In the genomic region with DNA sequence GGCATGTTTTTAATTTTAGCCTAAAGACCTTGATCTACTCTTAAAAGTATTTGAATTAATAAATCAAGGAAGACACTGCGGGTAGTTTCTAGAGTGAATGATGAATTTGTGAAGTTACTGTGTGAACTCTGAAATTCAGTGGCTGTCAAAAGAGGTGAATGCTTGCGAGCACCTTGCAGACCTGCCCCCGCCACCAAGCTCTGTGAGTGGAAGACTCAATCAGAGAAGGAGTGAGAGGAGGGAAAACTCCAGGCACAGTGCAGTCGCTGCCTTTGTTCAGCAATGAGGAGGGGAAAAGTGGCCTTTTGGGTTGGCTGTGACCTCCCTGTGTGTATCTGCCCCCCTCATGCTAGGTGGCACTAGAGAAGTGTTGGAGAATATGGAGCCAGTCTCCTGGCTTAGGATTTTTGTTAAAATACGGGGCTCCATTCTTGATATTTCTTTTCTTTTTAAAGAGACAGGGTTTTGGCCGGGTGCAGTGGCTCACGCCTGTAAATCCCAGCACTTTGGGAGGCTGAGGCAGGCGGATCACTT, we compare ENCODE assay signal across 15 cellular contexts. TPM values are rescaled to one million over a fixed set of nuclear protein-coding genes. Genes with fewer than 3 reads are reported as not detected.
DNase-seq lines count a peak whose midpoint lies in the region; ATAC-seq, FAIRE-seq and TF ChIP-seq lines count a peak whose summit lies in the region.
"Had no signal": no experiment of that assay in that cellular context is flagged by ENCODE, and none has a peak within 500 bp of the region (broad histone marks: within the 10 kb centered on the region; RNA-seq: fewer than 3 reads in every experiment).

No MANE protein-coding gene starts in this region.

- H4K20me1 ChIP-seq in H1 (replicated peaks in 1 of 2; ENCODE audit: control insufficient read depth in 1 of 2, insufficient read depth in 2 of 2, low read length in 2 of 2), result peaks cover 4 to 11% of the 10 kb centered on the region in 2 experiments

- no peaks in the 10 kb centered on the region for H3K36me3 Mint-ChIP-seq in CD4-positive, alpha-beta T cell (ENCODE audit: low read depth)

- no peak for DNase-seq in CD4-positive, alpha-beta T cell
- no peak for DNase-seq in H1 (ENCODE audit: low read depth in 1 of 2, low spot score in 2 of 2)
- no peak for DNase-seq in trophoblast cell
- no peak for DNase-seq in cortex of kidney (lab: John Stamatoyannopoulos, UW)
- no peak for DNase-seq in GM12891 (ENCODE audit: insufficient read length, low spot score)
- no peak for DNase-seq in NCI-H1694 (lab: John Stamatoyannopoulos, UW)
- no peak for DNase-seq in HK-2 (ENCODE audit: unreplicated experiment)
- DNase-seq: activated naive CD4-positive, alpha-beta T cell; DMS79; NCI-H524; SK-N-SH; WERI-Rb-1 had no signal

- H3K9ac ChIP-seq in H1 (replicated peaks in 1 of 4; ENCODE audit: extremely low read depth in 1 of 4, low read depth in 3 of 4, low read length in 3 of 4), result peak overlapping the region in 1 of 4 experiments; percentile 25; a peak in 1 of 7 replicates
- no peak overlapping the region for H3K9ac ChIP-seq in trophoblast cell (ENCODE audit: low read length)
- H3K9ac ChIP-seq: SK-N-SH had no signal

- WGBS in H1 (ENCODE audit: extremely low coverage in 1 of 2, insufficient coverage in 1 of 2, insufficient read length in 1 of 2, insufficient replicate concordance in 2 of 2, low coverage in 1 of 2, low lambda C conversion rate in 2 of 2, missing lambda C conversion rate in 1 of 2), 2 experiments, result 83% methylated on average over 8 of the region's 8 CpGs; no CpG with 5 or more reads in 1 of the 2 experiments
- WGBS in trophoblast cell (ENCODE audit: extremely low coverage, insufficient coverage, insufficient read length), result no CpG with 5 or more reads among the region's 8 CpGs

- H3K18ac ChIP-seq in H1 (ENCODE audit: extremely low read depth, low read length) (no peak overlapping the region), trophoblast cell (ENCODE audit: low read length) (peak overlapping the region; percentile 61)

- peak overlapping the region; percentile 1 for H3K27ac ChIP-seq in CD4-positive, alpha-beta T cell (ENCODE audit: low read depth, low read length)
- peak overlapping the region; percentile 96 for H3K27ac ChIP-seq in KOPT-K1 (ENCODE audit: low read depth, low read length, poor library complexity, severe bottlenecking)
- H3K27ac ChIP-seq in H1 (ENCODE audit: low read depth, low read length), result no peak overlapping the region
- H3K27ac ChIP-seq in trophoblast cell (ENCODE audit: low read depth, low read length), result no peak overlapping the region
- H3K27ac ChIP-seq: coronary artery, WERI-Rb-1 had no signal

- H3K23ac ChIP-seq in H1 (ENCODE audit: insufficient read length) (no peak overlapping the region), trophoblast cell (ENCODE audit: low read length) (no peak overlapping the region)

- no peak for TF ChIP-seq EP300 in H1 (IDR thresholded peaks at IDR 0.05; ENCODE audit: borderline replicate concordance in 1 of 2, low read depth in 2 of 2, low read length in 2 of 2)

- no peak for TF ChIP-seq CTCF in CD4-positive, alpha-beta T cell (IDR thresholded peaks at IDR 0.05)
- TF ChIP-seq CTCF in H1 (IDR thresholded peaks at IDR 0.05; ENCODE audit: control extremely low read depth in 1 of 3, insufficient read depth in 1 of 3, low read depth in 1 of 3, low read length in 3 of 3), result no peak

- no peak overlapping the region for H3K4me2 ChIP-seq in H1 (ENCODE audit: insufficient read depth in 1 of 2, low read depth in 2 of 2, low read length in 2 of 2)
- no peak overlapping the region for H3K4me2 ChIP-seq in trophoblast cell (ENCODE audit: low read length)
- H3K4me2 ChIP-seq: SK-N-SH had no signal

- H2BK5ac ChIP-seq in H1 (ENCODE audit: low read depth, low read length) (0 out of 2 replicates have a peak overlapping the region, but pooled peaks have one; percentile 31), trophoblast cell (ENCODE audit: low read depth, low read length, poor library complexity) (no peak overlapping the region)

- H4K5ac ChIP-seq in H1 (ENCODE audit: insufficient read length, low read depth, low read length), result no peak overlapping the region

- H2AFZ ChIP-seq in H1 (ENCODE audit: low read length), result no peak overlapping the region
- no peak overlapping the region for H2AFZ ChIP-seq in trophoblast cell (ENCODE audit: insufficient read depth, low read length, poor library complexity)

- H3K4me1 ChIP-seq in H1 (replicated peaks in 1 of 4; ENCODE audit: control insufficient read depth in 3 of 4, insufficient read depth in 4 of 4, low read length in 3 of 4) (peaks cover 6 to 16% (median 8%) of the 10 kb centered on the region in 4 experiments; a peak in 6 of 7 replicates), trophoblast cell (ENCODE audit: control insufficient read depth in 1 of 2, insufficient read depth in 2 of 2, low read length in 2 of 2) (peaks cover 21 to 26% of the 10 kb centered on the region in 2 experiments)

- H2BK20ac ChIP-seq in H1 (ENCODE audit: low read length), result no peak overlapping the region

- H3K9me3 Mint-ChIP-seq in CD4-positive, alpha-beta T cell, result no peaks in the 10 kb centered on the region

- H3K23me2 ChIP-seq in H1 (ENCODE audit: low read depth, low read length), result no peaks in the 10 kb centered on the region

- H3K79me2 ChIP-seq in H1 (ENCODE audit: control insufficient read depth in 1 of 2, insufficient read depth in 2 of 2, low read length in 2 of 2), result peaks cover 1 to 89% of the 10 kb centered on the region in 2 experiments; a peak in 3 of 4 replicates
- peaks cover 13% of the 10 kb centered on the region for H3K79me2 ChIP-seq in trophoblast cell (ENCODE audit: control insufficient read depth, insufficient read depth, low read length, poor library complexity)

- H3K4ac ChIP-seq in H1 (replicated peaks; ENCODE audit: insufficient read length, low read depth, low read length) (no peak overlapping the region), trophoblast cell (ENCODE audit: low read depth, low read length) (peak overlapping the region; percentile 93)

- POLR2A ChIA-PET in CD4-positive, alpha-beta T cell (lab: Charles Lee), result interaction anchor here (1.1 to 4.3 kb wide), 6 partner anchors 9 to 65 kb away, joined by 3 to 26 read pairs (median 4); a partner anchor contains a TSS
- POLR2A ChIA-PET in H1 (lab: Charles Lee; ENCODE audit: partially characterized antibody), result interaction anchor here (0.7 to 2.0 kb wide), 4 partner anchors 9 to 56 kb away, joined by 3 to 9 read pairs (median 3); no protein-coding TSS in a partner anchor

- H3K4me3 Mint-ChIP-seq in CD4-positive, alpha-beta T cell, result peak overlapping the region; percentile 42

- H3K4me1 Mint-ChIP-seq in CD4-positive, alpha-beta T cell (ENCODE audit: low read depth), result peaks cover 76% of the 10 kb centered on the region

- H2AK5ac ChIP-seq in H1 (ENCODE audit: low read depth, low read length) (no peak overlapping the region), trophoblast cell (ENCODE audit: low read length) (peak overlapping the region; percentile 68)

- no peak overlapping the region for H3K56ac ChIP-seq in H1 (replicated peaks; ENCODE audit: insufficient read length, low read depth, low read length)

- FAIRE-seq in H1 (lab: Jason Lieb, UNC), result no peak
- FAIRE-seq in GM12891 (lab: Jason Lieb, UNC), result no peak

- no peak overlapping the region for H4K91ac ChIP-seq in H1 (replicated peaks; ENCODE audit: insufficient read length, low read length)
- H4K91ac ChIP-seq in trophoblast cell (ENCODE audit: low read depth, low read length), result peak overlapping the region; percentile 28

- H3K27ac Mint-ChIP-seq in CD4-positive, alpha-beta T cell, result peak overlapping the region; percentile 90

- H4K8ac ChIP-seq in H1 (ENCODE audit: extremely low read depth, insufficient read depth, low read length) (no peak overlapping the region), trophoblast cell (ENCODE audit: low read depth, low read length) (peak overlapping the region; percentile 62)

- H3K9me3 ChIP-seq in CD4-positive, alpha-beta T cell (ENCODE audit: control insufficient read depth, low read length), result no peaks in the 10 kb centered on the region
- H3K9me3 ChIP-seq in KOPT-K1 (ENCODE audit: insufficient read depth, low read length, poor library complexity, severe bottlenecking), result no peaks in the 10 kb centered on the region
- no peaks in the 10 kb centered on the region for H3K9me3 ChIP-seq in H1 (ENCODE audit: insufficient read depth in 2 of 2, low read depth in 1 of 2, low read length in 1 of 2)
- no peaks in the 10 kb centered on the region for H3K9me3 ChIP-seq in trophoblast cell (ENCODE audit: insufficient read depth, low read depth, low read length)
- H3K9me3 ChIP-seq: SK-N-SH had no signal

- peaks cover 9% of the 10 kb centered on the region for H3K79me1 ChIP-seq in H1 (ENCODE audit: low read depth, low read length)
- peaks cover 14% of the 10 kb centered on the region for H3K79me1 ChIP-seq in trophoblast cell (ENCODE audit: low read length)

- H4K12ac ChIP-seq in trophoblast cell (ENCODE audit: low read depth, low read length), result no peak overlapping the region

- H3K36me3 ChIP-seq in KOPT-K1 (ENCODE audit: insufficient read depth, low read length) (no peaks in the 10 kb centered on the region), H1 (ENCODE audit: control insufficient read depth in 2 of 4, insufficient read depth in 4 of 4, low read length in 3 of 4) (no peaks in the 10 kb centered on the region), trophoblast cell (ENCODE audit: control insufficient read depth in 1 of 2, insufficient read depth in 2 of 2, low read length in 2 of 2) (no peaks in the 10 kb centered on the region)
- H3K36me3 ChIP-seq: WERI-Rb-1 had no signal

- H3K14ac ChIP-seq in H1 (ENCODE audit: insufficient read length) (no peak overlapping the region), trophoblast cell (ENCODE audit: low read length) (peak overlapping the region; percentile 57)

- no peaks in the 10 kb centered on the region for H3K27me3 ChIP-seq in CD4-positive, alpha-beta T cell (ENCODE audit: control insufficient read depth, insufficient read depth, low read length)
- no peaks in the 10 kb centered on the region for H3K27me3 ChIP-seq in H1 (replicated peaks in 1 of 4; ENCODE audit: control insufficient read depth in 3 of 4, extremely low read depth in 1 of 4, insufficient read depth in 3 of 4, low read length in 3 of 4)
- H3K27me3 ChIP-seq in trophoblast cell (ENCODE audit: insufficient read depth, low read length), result no peaks in the 10 kb centered on the region

- H2BK12ac ChIP-seq in H1 (ENCODE audit: low read depth, low read length), result no peak overlapping the region
- H2BK12ac ChIP-seq in trophoblast cell (ENCODE audit: low read length), result peak overlapping the region; percentile 54

- no peak for TF ChIP-seq RAD21 in H1 (IDR thresholded peaks at IDR 0.05 in 1 of 2, conservative IDR thresholded peaks at IDR 0.05 in 1 of 2; ENCODE audit: low read depth in 2 of 2, low read length in 2 of 2)

- no peaks in the 10 kb centered on the region for H3K27me3 Mint-ChIP-seq in CD4-positive, alpha-beta T cell

- TF ChIP-seq POLR2A in H1 (IDR thresholded peaks at IDR 0.05; ENCODE audit: control extremely low read depth in 1 of 2, low read depth in 2 of 2, low read length in 2 of 2) (no peak), GM12891 (IDR thresholded peaks at IDR 0.05; ENCODE audit: low read depth, low read length) (no peak)

- H2BK120ac ChIP-seq in H1 (replicated peaks; ENCODE audit: low read depth, low read length), result no peak overlapping the region
- H2BK120ac ChIP-seq in trophoblast cell (ENCODE audit: insufficient read depth, low read length, poor library complexity), result peak overlapping the region; percentile 68

- ATAC-seq in CD4-positive, alpha-beta T cell (ENCODE audit: poor library complexity), result no peak

- CTCF ChIA-PET in CD4-positive, alpha-beta T cell (lab: Charles Lee), result interaction anchor here (0.7 to 2.7 kb wide), 5 partner anchors 12 to 201 kb away, joined by 3 to 10 read pairs (median 3); no protein-coding TSS in a partner anchor
- CTCF ChIA-PET in H1 (lab: Charles Lee; ENCODE audit: partially characterized antibody), result interaction anchor here (0.7 to 4.5 kb wide), 17 partner anchors 9 to 130 kb away, joined by 3 to 25 read pairs (median 6); no protein-coding TSS in a partner anchor

- intact Hi-C loops in CD4-positive, alpha-beta T cell (cut with DNase I, micrococcal nuclease), result no loop called here

- H2BK15ac ChIP-seq in H1 (ENCODE audit: low read length), result 0 out of 2 replicates have a peak overlapping the region, but pooled peaks have one; percentile 5

- no peak overlapping the region for H3K4me3 ChIP-seq in H1 (ENCODE audit: extremely low read depth in 1 of 4, insufficient read depth in 2 of 4, low read depth in 3 of 4, low read length in 4 of 4)
- no peak overlapping the region for H3K4me3 ChIP-seq in trophoblast cell (ENCODE audit: low read depth, low read length)
- H3K4me3 ChIP-seq: coronary artery had no signal

RNA-seq across cellular contexts. Expression of a gene that starts 53.0 kb away (rescaled TPM):
- not detected for total RNA-seq in CD4-positive, alpha-beta T cell
- total RNA-seq in H1 (2021; fragmentation: NEBNext Ultra II Directional; extraction: Animal tissue kit (Norgen Biotek cat#: 25700)), result 14.7 and 14.9 TPM in 2 replicates
- 18.2 and 43.1 TPM in 2 replicates for polyA plus RNA-seq in H1 (2011; rRNA removed)
- 35.2 TPM for polyA plus RNA-seq in H1 (2011; cell fraction: cytosol; rRNA removed)
- 71.5 TPM for polyA plus RNA-seq in H1 (2011; cell fraction: nucleus; rRNA removed)
- polyA plus RNA-seq in H1 (2012, experiment 1 of 2), result 7.7 to 14.3 TPM (median 11.1 TPM) in 4 replicates
- 8.7 TPM for polyA plus RNA-seq in H1 (2012, experiment 2 of 2)
- 1.8 TPM for polyA plus RNA-seq in H1 (2013, experiment 1 of 2)
- polyA plus RNA-seq in H1 (2013, experiment 2 of 2), result 1.2 TPM
- polyA minus RNA-seq in H1 (2011; rRNA and poly(A)+ RNA removed), result 6.8 and 8.6 TPM in 2 replicates
- 18.0 TPM for polyA minus RNA-seq in H1 (2011; cell fraction: cytosol; rRNA and poly(A)+ RNA removed)
- polyA minus RNA-seq in H1 (2011; cell fraction: nucleus; rRNA and poly(A)+ RNA removed), result 38.5 TPM
- 0.08 and 0.15 TPM in 2 replicates for polyA plus RNA-seq in trophoblast cell (2013)
- polyA plus RNA-seq in GM12891 (2012; ENCODE audit: low read depth, missing spikeins), result 0.05 TPM
- total RNA-seq: kidney epithelial cell had no signal

Comparison
In these comparisons a context has a peak if more than half of its experiments do, and no peak if none do; other contexts are left out.
1. H3K27ac ChIP-seq: peak in CD4-positive, alpha-beta T cell (single experiment) and KOPT-K1 (single experiment); none in H1 (single experiment) and trophoblast cell (single experiment).
2. RNA of a gene that starts 53.0 kb away (total RNA-seq): 14.7 to 14.9 TPM in H1; not detected in CD4-positive, alpha-beta T cell; every median in the first group is over 10 times any median in the second.